Comparison of ENCODE assay signal across 1 cellular context in the genomic region with DNA sequence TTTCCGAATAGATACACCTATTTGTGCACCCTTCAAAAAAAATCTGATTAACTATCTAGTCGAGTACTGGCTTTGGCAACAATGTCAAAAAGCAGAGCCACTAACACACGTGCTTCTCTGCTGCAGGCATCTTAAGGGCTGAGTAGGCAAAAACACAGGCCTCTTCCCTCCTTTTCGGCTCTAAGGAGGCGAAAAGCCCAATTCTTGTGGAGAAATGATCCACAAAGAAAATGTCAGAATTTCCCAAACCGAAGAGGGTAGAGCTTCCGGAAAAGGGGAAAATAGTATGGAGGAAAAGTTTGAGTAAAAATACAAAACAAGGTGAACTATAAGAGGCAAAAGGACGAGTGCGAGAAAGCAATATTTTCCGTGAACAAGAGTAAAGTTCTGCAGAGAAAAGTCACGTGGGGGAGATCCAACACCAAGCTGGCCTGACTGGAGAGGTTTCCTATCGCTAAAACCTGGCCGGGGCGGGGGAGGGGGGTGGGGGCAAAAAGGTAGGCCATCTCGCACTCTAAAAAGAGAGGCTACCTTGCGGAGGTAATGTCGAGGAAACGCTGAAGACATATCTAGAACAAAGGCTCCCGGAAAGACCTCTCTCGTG.
TF ChIP-seq lines count a peak whose summit lies in the region.

No MANE protein-coding gene starts in this region.

TF ChIP-seq in IMR-90, 13 proteins besides CTCF, POLR2A, EP300 and RAD21:
- TF ChIP-seq MAFK (IDR thresholded peaks at IDR 0.05; ENCODE audit: low read depth, low read length): peak; percentile 66
- no peak for TF ChIP-seq CEBPB (IDR thresholded peaks at IDR 0.05; ENCODE audit: low read depth, low read length)
- TF ChIP-seq MXI1 (IDR thresholded peaks at IDR 0.05; ENCODE audit: borderline replicate concordance, low read depth, low read length): peak; percentile 95
- no peak for TF ChIP-seq RCOR1 (IDR thresholded peaks at IDR 0.05; ENCODE audit: insufficient replicate concordance, low read length)
- TF ChIP-seq NFE2L2 (IDR thresholded peaks at IDR 0.05; ENCODE audit: low read depth, low read length): no peak
- TF ChIP-seq, protein P1, sequence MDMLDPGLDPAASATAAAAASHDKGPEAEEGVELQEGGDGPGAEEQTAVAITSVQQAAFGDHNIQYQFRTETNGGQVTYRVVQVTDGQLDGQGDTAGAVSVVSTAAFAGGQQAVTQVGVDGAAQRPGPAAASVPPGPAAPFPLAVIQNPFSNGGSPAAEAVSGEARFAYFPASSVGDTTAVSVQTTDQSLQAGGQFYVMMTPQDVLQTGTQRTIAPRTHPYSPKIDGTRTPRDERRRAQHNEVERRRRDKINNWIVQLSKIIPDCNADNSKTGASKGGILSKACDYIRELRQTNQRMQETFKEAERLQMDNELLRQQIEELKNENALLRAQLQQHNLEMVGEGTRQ (IDR thresholded peaks at IDR 0.05; ENCODE audit: low read depth, low read length): peak; percentile 48
- no peak for TF ChIP-seq RFX5 (IDR thresholded peaks at IDR 0.05; ENCODE audit: low read depth, low read length)
